In the genomic region with DNA sequence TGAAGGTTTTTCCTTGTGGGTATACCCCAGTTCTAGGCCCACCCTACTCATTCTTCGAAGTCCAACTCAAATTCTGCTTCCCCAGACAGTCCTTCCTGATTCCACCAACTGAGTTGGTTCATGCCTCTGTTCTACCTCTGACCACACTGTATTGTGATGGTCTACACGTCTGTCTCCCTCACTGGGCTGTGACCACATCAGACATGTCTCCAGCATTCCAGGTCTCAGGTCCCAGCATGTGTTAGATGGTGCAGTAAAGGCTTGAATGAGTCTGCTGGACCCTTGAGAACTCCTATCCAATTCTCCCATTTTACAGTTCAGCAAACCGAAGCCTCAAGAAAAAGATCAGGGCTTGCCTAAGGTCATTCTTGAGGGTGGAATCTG, we compare ENCODE assay signal across 32 cellular contexts. TPM values are rescaled to one million over a fixed set of nuclear protein-coding genes. Genes with fewer than 3 reads are reported as not detected.
"Had no signal": no experiment of that assay in that cellular context is flagged by ENCODE, and none has a peak within 500 bp of the region (broad histone marks: within the 10 kb centered on the region; RNA-seq: fewer than 3 reads in every experiment).

No MANE protein-coding gene starts in this region.

- H3K27me3 ChIP-seq: testis, thyroid gland had no signal

- H3K4me3 ChIP-seq: left lung, lung, prostate gland, sigmoid colon, spleen, testis, thyroid gland, transverse colon, upper lobe of left lung had no signal

- H3K9me3 ChIP-seq: left lung, neutrophil, prostate gland, sigmoid colon, spleen, testis, thyroid gland, transverse colon, upper lobe of left lung had no signal

- H3K4me1 ChIP-seq: prostate gland had no signal

- H3K9me3 Mint-ChIP-seq: mesothelial cell of epicardium; naive B cell; natural killer cell; stimulated activated memory B cell treated with anti-CD40 and anti-IgM and Interleukin-4, amounts not matched to agents 10 μg/mL and 1 μg/mL and 100 μg/mL, for 72 hours; stimulated activated naive CD8-positive, alpha-beta T cell treated with anti-CD3 and anti-CD28 coated beads, Interleukin-15, amount 100 ng/mL, for 72 hours had no signal

- H3K36me3 ChIP-seq: left lung, neutrophil, prostate gland, sigmoid colon, spleen, thyroid gland, transverse colon, upper lobe of left lung had no signal

- H3K4me1 Mint-ChIP-seq: mesothelial cell of epicardium; natural killer cell; stimulated activated memory B cell treated with anti-CD40 and anti-IgM and Interleukin-4, amounts not matched to agents 10 μg/mL and 1 μg/mL and 100 μg/mL, for 72 hours had no signal

- DNase-seq: head of caudate nucleus; hippocampal formation; kidney glomerular epithelial cell; left cardiac atrium; left lung; mesendoderm; naive B cell; natural killer cell; occipital lobe; retina; right cardiac atrium; sigmoid colon; small intestine; spleen; stimulated activated CD4-positive, alpha-beta T cell treated with anti-CD3 and anti-CD28 coated beads, Interleukin-1b, Interleukin-23, amount 100 ng/mL, for 48 hours; stimulated activated CD4-positive, alpha-beta T cell treated with anti-CD3 and anti-CD28 coated beads, Interleukin-2, amount 100 ng/mL, for 48 hours; stimulated activated CD4-positive, alpha-beta T cell treated with anti-CD3 and anti-CD28 coated beads, Interleukin-4, amount 100 ng/mL, for 4 hours; stimulated activated CD8-positive, alpha-beta memory T cell treated with anti-CD3 and anti-CD28 coated beads, Interleukin-4, amount 100 ng/mL, for 48 hours; stimulated activated naive CD4-positive, alpha-beta T cell treated with Interleukin-2 at 50 U/mL for 16 hours; stimulated activated naive CD8-positive, alpha-beta T cell treated with anti-CD3 and anti-CD28 coated beads, Interleukin-15, amount 100 ng/mL, for 72 hours; substantia nigra; testis; thyroid gland; transverse colon; upper lobe of left lung had no signal

- H3K27ac ChIP-seq: left lung, neutrophil, prostate gland, sigmoid colon, spleen, testis, thyroid gland, transverse colon, upper lobe of left lung had no signal

- H3K4me3 Mint-ChIP-seq: mesothelial cell of epicardium; natural killer cell; stimulated activated memory B cell treated with anti-CD40 and anti-IgM and Interleukin-4, amounts not matched to agents 10 μg/mL and 1 μg/mL and 100 μg/mL, for 72 hours; stimulated activated naive CD8-positive, alpha-beta T cell treated with anti-CD3 and anti-CD28 coated beads, Interleukin-15, amount 100 ng/mL, for 72 hours had no signal

- ATAC-seq: left cardiac atrium; left lung; natural killer cell; right cardiac atrium; stimulated activated memory B cell treated with anti-CD40 and anti-IgM and Interleukin-4, amounts not matched to agents 10 μg/mL and 1 μg/mL and 100 μg/mL, for 72 hours; stimulated activated naive CD8-positive, alpha-beta T cell treated with anti-CD3 and anti-CD28 coated beads, Interleukin-15, amount 100 ng/mL, for 72 hours had no signal

- H3K36me3 Mint-ChIP-seq: mesothelial cell of epicardium; naive B cell; natural killer cell; stimulated activated memory B cell treated with anti-CD40 and anti-IgM and Interleukin-4, amounts not matched to agents 10 μg/mL and 1 μg/mL and 100 μg/mL, for 72 hours had no signal

- H3K27ac Mint-ChIP-seq: mesothelial cell of epicardium; natural killer cell; stimulated activated memory B cell treated with anti-CD40 and anti-IgM and Interleukin-4, amounts not matched to agents 10 μg/mL and 1 μg/mL and 100 μg/mL, for 72 hours had no signal

RNA-seq across cellular contexts. Expression of gene ATP2B2, which starts 2.8 kb away (rescaled TPM):
- total RNA-seq: mesothelial cell of epicardium, mononuclear cell, natural killer cell, transverse colon had no signal
- polyA plus RNA-seq: keratinocyte, lung had no signal
